21 cellular contexts compared by ENCODE assay signal in the genomic region with DNA sequence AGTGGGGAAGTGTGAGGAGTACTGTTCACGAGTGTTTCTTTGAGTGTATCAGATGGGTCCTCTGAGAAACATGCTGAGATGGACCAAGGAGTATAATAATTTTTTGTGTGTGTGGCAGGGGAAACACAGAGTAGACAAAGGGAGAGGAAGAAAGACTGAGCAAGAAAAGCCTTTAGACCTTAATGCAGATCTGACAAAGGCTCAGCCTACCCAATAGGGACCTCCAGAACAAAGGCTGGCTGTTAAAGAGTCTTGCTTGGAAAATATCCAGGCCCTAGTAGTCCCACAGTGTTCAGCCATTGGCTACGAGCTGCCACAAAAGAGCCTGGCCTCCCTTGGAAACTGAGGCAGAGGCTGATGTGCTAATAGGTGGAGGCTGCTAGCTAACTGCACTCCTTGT. TPM values are rescaled to one million over a fixed set of nuclear protein-coding genes. Genes with fewer than 3 reads are reported as not detected.
DNase-seq lines count a peak whose midpoint lies in the region; FAIRE-seq lines count a peak whose summit lies in the region.
"Had no signal": no experiment of that assay in that cellular context is flagged by ENCODE, and none has a peak within 500 bp of the region (broad histone marks: within the 10 kb centered on the region; RNA-seq: fewer than 3 reads in every experiment).

No MANE protein-coding gene starts in this region.

- H3K27ac ChIP-seq in cingulate gyrus (ENCODE audit: low read depth, low read length) (peak overlapping the region; percentile 91), layer of hippocampus (ENCODE audit: low read depth, low read length) (peak overlapping the region; percentile 94)
- H3K27ac ChIP-seq: 22Rv1, SJCRH30 had no signal

- peak; percentile 55 for DNase-seq in Ammon's horn (ENCODE audit: low spot score)
- DNase-seq in putamen (ENCODE audit: low spot score), result peak; percentile 76
- DNase-seq in Kasumi-1 (lab: John Stamatoyannopoulos, UW), result no peak
- no peak for DNase-seq in stimulated activated CD4-positive, alpha-beta T cell treated with anti-CD3 and anti-CD28 coated beads, Interleukin-12 subunit alpha, Interleukin-12 subunit beta, amount 100 ng/mL, for 4 hours
- no peak for DNase-seq in GM19239 (ENCODE audit: insufficient read length, low spot score)
- no peak for DNase-seq in ureter (ENCODE audit: low spot score)
- DNase-seq: DMS153, DND-41, NCI-H1105 treated with DMSO at 0.1 percent for 48 hours, NCI-H146, NCI-H2029, NCI-H446, NCI-H524 treated with DMSO at 0.1 percent for 48 hours, NCI-H774, SJCRH30 had no signal

- FAIRE-seq in GM19239 (lab: Jason Lieb, UNC), result no peak
- FAIRE-seq: H54, K562, RCC 7860 had no signal

- H3K27me3 ChIP-seq in layer of hippocampus (ENCODE audit: control insufficient read depth, insufficient read depth, low read length), result no peaks in the 10 kb centered on the region
- H3K27me3 ChIP-seq: SJCRH30 had no signal

RNA-seq across cellular contexts. Expression of gene COQ5, which starts 13.5 kb away (rescaled TPM):
- 28.8 TPM for total RNA-seq in ureter

RNA-seq across cellular contexts. Expression of gene RNF10, which starts 18.7 kb away (rescaled TPM):
- 236 TPM for total RNA-seq in ureter

RNA-seq across cellular contexts. Expression of gene DYNLL1, which starts 19.6 kb away (rescaled TPM):
- total RNA-seq in ureter, result 313 TPM

RNA-seq across cellular contexts. Expression of gene SRSF9, which starts 45.9 kb away (rescaled TPM):
- 155 TPM for total RNA-seq in ureter

Comparison
In these comparisons a context has a peak if more than half of its experiments do, and no peak if none do; other contexts are left out.
1. DNase-seq: peak in Ammon's horn (single experiment) and putamen (single experiment); none in Kasumi-1 (0 of 2), stimulated activated CD4-positive, alpha-beta T cell treated with anti-CD3 and anti-CD28 coated beads, Interleukin-12 subunit alpha, Interleukin-12 subunit beta, amount 100 ng/mL, for 4 hours (single experiment), GM19239 (single experiment) and ureter (single experiment).